In the genomic region with DNA sequence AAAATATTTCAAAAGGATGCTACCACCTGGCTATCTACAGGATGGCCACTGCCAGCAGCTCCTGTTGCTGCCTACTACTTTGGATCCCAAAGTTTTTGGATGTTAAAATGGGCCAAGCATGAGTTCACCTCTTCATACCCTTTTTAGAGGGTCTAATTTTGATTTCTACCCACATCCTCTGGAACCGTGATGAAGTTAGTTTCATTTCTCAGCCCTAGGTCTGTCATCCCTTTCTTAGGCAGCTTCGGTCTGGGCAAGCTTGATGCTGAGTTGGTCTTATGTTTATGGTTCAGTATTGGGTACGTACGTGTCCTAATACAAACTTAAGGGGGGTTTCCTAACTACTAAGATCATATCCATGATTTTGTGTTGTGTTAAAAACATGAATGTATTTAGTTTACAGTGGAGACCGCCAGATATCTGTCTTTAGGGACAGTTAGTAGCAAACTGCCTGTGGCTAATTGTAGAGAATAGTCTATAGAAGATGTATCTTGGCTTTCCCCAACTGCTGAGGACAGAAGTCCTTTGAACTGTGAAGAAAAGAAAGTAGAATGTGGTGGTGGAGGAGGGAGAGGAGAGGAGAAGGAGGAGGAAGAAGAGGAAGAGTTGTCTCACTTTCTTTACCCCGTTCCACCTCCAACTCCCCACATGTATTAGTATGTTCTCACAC, we compare ENCODE assay signal across 11 cellular contexts.
DNase-seq lines count a peak whose midpoint lies in the region; ATAC-seq and TF ChIP-seq lines count a peak whose summit lies in the region.
"Had no signal": no experiment of that assay in that cellular context is flagged by ENCODE, and none has a peak within 500 bp of the region (broad histone marks: within the 10 kb centered on the region; RNA-seq: fewer than 3 reads in every experiment).

No MANE protein-coding gene starts in this region.

- intact Hi-C loops in Caco-2 (cut with micrococcal nuclease; ENCODE audit: unreplicated experiment), result no loop called here
- intact Hi-C loops in psoas muscle (cut with DNase I), result no loop called here

- 76 to 88% (median 77%) methylated on average over 6 of the region's 6 CpGs for WGBS in psoas muscle, 3 donors

- peak overlapping the region; percentile 97 for H3K27ac Mint-ChIP-seq in central memory CD8-positive, alpha-beta T cell (ENCODE audit: low read depth)
- no peak overlapping the region for H3K27ac Mint-ChIP-seq in Caco-2 (ENCODE audit: unreplicated experiment)

- no peaks in the 10 kb centered on the region for H3K27me3 Mint-ChIP-seq in central memory CD8-positive, alpha-beta T cell
- no peaks in the 10 kb centered on the region for H3K27me3 Mint-ChIP-seq in Caco-2 (ENCODE audit: insufficient read depth, unreplicated experiment)

- H3K36me3 ChIP-seq in Caco-2 (ENCODE audit: control insufficient read depth, insufficient read depth, low read length) (no peaks in the 10 kb centered on the region), psoas muscle (ENCODE audit: insufficient read depth in 1 of 2, low read depth in 1 of 2) (no peaks in the 10 kb centered on the region)

- H3K4me1 Mint-ChIP-seq in central memory CD8-positive, alpha-beta T cell, result peaks cover 66% of the 10 kb centered on the region
- no peaks in the 10 kb centered on the region for H3K4me1 Mint-ChIP-seq in Caco-2 (ENCODE audit: low read depth, unreplicated experiment)

- TF ChIP-seq CTCF in GM12865 (IDR thresholded peaks at IDR 0.05; ENCODE audit: insufficient read depth, low read depth, low read length, missing control alignments) (no peak), Caco-2 (IDR thresholded peaks at IDR 0.05; ENCODE audit: insufficient read depth in 1 of 2, low read depth in 1 of 2, low read length in 1 of 2, severe bottlenecking in 1 of 2, unreplicated experiment in 1 of 2) (no peak), RWPE1 (conservative IDR thresholded peaks at IDR 0.05; ENCODE audit: low read depth) (no peak), psoas muscle (IDR thresholded peaks at IDR 0.05) (no peak), foreskin keratinocyte (conservative IDR thresholded peaks at IDR 0.05) (no peak)

- peak overlapping the region; percentile 67 for H3K4me3 Mint-ChIP-seq in central memory CD8-positive, alpha-beta T cell
- H3K4me3 Mint-ChIP-seq in Caco-2 (ENCODE audit: unreplicated experiment), result no peak overlapping the region

- H3K4me1 ChIP-seq in Caco-2 (no peaks in the 10 kb centered on the region), psoas muscle (no peaks in the 10 kb centered on the region), foreskin keratinocyte (no peaks in the 10 kb centered on the region)
- H3K4me1 ChIP-seq: parathyroid adenoma had no signal

- H3K9me3 ChIP-seq in Caco-2 (no peaks in the 10 kb centered on the region), psoas muscle (no peaks in the 10 kb centered on the region)

- DNase-seq in GM12865 (ENCODE audit: low read depth), result peak; percentile 81
- peak in 1 of 2 donors; percentile 35 for DNase-seq in central memory CD8-positive, alpha-beta T cell (ENCODE audit: low spot score in 2 of 2)
- DNase-seq in Caco-2, result no peak
- no peak for DNase-seq in RWPE1 (ENCODE audit: low spot score)
- DNase-seq in psoas muscle, result no peak
- DNase-seq in foreskin keratinocyte, result no peak
- DNase-seq: stimulated activated naive CD4-positive, alpha-beta T cell treated with Interleukin-2 at 50 U/mL for 16 hours had no signal

- ATAC-seq in GM19463 (IDR thresholded peaks at IDR 0.05; ENCODE audit: unreplicated experiment) (peak; percentile 61), HG03196 (IDR thresholded peaks at IDR 0.05; ENCODE audit: unreplicated experiment) (peak; percentile 63), psoas muscle (no peak), foreskin keratinocyte (no peak)
- peak; percentile 85 for ATAC-seq in central memory CD8-positive, alpha-beta T cell (replicated peaks; ENCODE audit: extremely low read depth, poor library complexity, severe bottlenecking)
- ATAC-seq: Panc1 had no signal

- BruUV-seq in Caco-2 (replicated peaks; lab: Mats Ljungman, UMichigan), result no TSS peak

- H3K36me3 Mint-ChIP-seq in central memory CD8-positive, alpha-beta T cell (ENCODE audit: insufficient read depth), result peaks cover 13% of the 10 kb centered on the region
- H3K36me3 Mint-ChIP-seq in Caco-2 (ENCODE audit: insufficient read depth, unreplicated experiment), result no peaks in the 10 kb centered on the region

- CTCF ChIA-PET in Caco-2 (lab: Charles Lee), result no interaction called here
- CTCF ChIA-PET in RWPE1 (lab: Yijun Ruan, JAX), result no interaction called here

- H3K9me3 Mint-ChIP-seq in central memory CD8-positive, alpha-beta T cell, result peaks cover 21% of the 10 kb centered on the region
- H3K9me3 Mint-ChIP-seq in Caco-2 (ENCODE audit: unreplicated experiment), result no peaks in the 10 kb centered on the region

- H3K4me3 ChIP-seq in GM12865 (ENCODE audit: low read depth, low read length) (no peak overlapping the region; the same call in 1 of the 2 replicates), Caco-2 (ENCODE audit: low read depth, low read length) (no peak overlapping the region), psoas muscle (no peak overlapping the region)

- H3K27ac ChIP-seq in RWPE1 (no peak overlapping the region), psoas muscle (no peak overlapping the region), foreskin keratinocyte (no peak overlapping the region)
- H3K27ac ChIP-seq: parathyroid adenoma had no signal

- POLR2A ChIA-PET in Caco-2 (lab: Charles Lee), result no interaction called here
- POLR2A ChIA-PET in RWPE1 (lab: Yijun Ruan, JAX; ENCODE audit: low non-redundant PET), result no interaction called here

- H3K27me3 ChIP-seq in Caco-2 (replicated peaks; ENCODE audit: control insufficient read depth, insufficient read depth, low read length), result no peaks in the 10 kb centered on the region
- no peaks in the 10 kb centered on the region for H3K27me3 ChIP-seq in psoas muscle (ENCODE audit: insufficient read depth in 3 of 3, low read length in 2 of 3)
- no peaks in the 10 kb centered on the region for H3K27me3 ChIP-seq in foreskin keratinocyte

Comparison
In these comparisons a context has a peak if more than half of its experiments do, and no peak if none do; other contexts are left out.
1. ATAC-seq: peak in GM19463 (single experiment), HG03196 (single experiment) and central memory CD8-positive, alpha-beta T cell (single experiment); none in psoas muscle (0 of 4) and foreskin keratinocyte (single experiment).